13 cellular contexts compared by ENCODE assay signal in genomic region chr19:5002143-5002542, GRCh38. TPM values are rescaled to one million over a fixed set of nuclear protein-coding genes. Genes with fewer than 3 reads are reported as not detected.
A peak's percentile ranks its signal among the peaks of the same experiment; 100 is the strongest.
DNase-seq lines count a peak whose midpoint lies in the region; ATAC-seq and TF ChIP-seq lines count a peak whose summit lies in the region.
"Had no signal": no experiment of that assay in that cellular context is flagged by ENCODE, and none has a peak within 500 bp of the region (broad histone marks: within the 10 kb centered on the region; RNA-seq: fewer than 3 reads in every experiment).

No MANE protein-coding gene starts in this region.

- DNase-seq in A172 (ENCODE audit: low spot score) (peak; percentile 74), HFFc6 (peak; percentile 82), ascending aorta (ENCODE audit: low spot score in 2 of 2) (no peak), kidney tubule cell (ENCODE audit: low spot score) (peak; percentile 64), NCI-H1436 (lab: John Stamatoyannopoulos, UW) (no peak)
- DNase-seq in activated T-helper 1 cell treated with anti-CD3 and anti-CD28 coated beads, Interleukin-12 subunit alpha, Interleukin-12 subunit beta, Interleukin-2, Interleukin-4 antibody, amounts not matched to agents 30 ng/mL and 10 ng/mL and 1 ng/mL, durations not matched to agents 14 hours and 24 hours and 36 hours (ENCODE audit: low spot score) = no peak
- no peak for DNase-seq in activated T-cell treated with anti-CD3 and anti-CD28 coated beads, Interleukin-2, amount 50 U/mL, for 4 hours
- DNase-seq: NCI-H2171 had no signal

- H3K27ac Mint-ChIP-seq in HFFc6 = peak overlapping the region; percentile 90
- no peak overlapping the region for H3K27ac Mint-ChIP-seq in activated T-helper 1 cell treated with anti-CD3 and anti-CD28 coated beads, Interleukin-12 subunit alpha, Interleukin-12 subunit beta, Interleukin-2, Interleukin-4 antibody, amounts not matched to agents 30 ng/mL and 10 ng/mL and 1 ng/mL, durations not matched to agents 14 hours and 24 hours and 36 hours
- H3K27ac Mint-ChIP-seq: activated T-cell treated with anti-CD3 and anti-CD28 coated beads, Interleukin-2, amount 50 U/mL, for 24 hours had no signal

- intact Hi-C loops in ascending aorta (cut with DNase I) = no loop called here
- intact Hi-C loops in activated T-helper 1 cell treated with anti-CD3 and anti-CD28 coated beads, Interleukin-12 subunit alpha, Interleukin-12 subunit beta, Interleukin-2, Interleukin-4 antibody, amounts not matched to agents 30 ng/mL and 10 ng/mL and 1 ng/mL, durations not matched to agents 14 hours and 24 hours and 36 hours (cut with micrococcal nuclease) = no loop called here

- peak overlapping the region; percentile 82 for H3K4me3 Mint-ChIP-seq in HFFc6
- no peak overlapping the region for H3K4me3 Mint-ChIP-seq in activated T-helper 1 cell treated with anti-CD3 and anti-CD28 coated beads, Interleukin-12 subunit alpha, Interleukin-12 subunit beta, Interleukin-2, Interleukin-4 antibody, amounts not matched to agents 30 ng/mL and 10 ng/mL and 1 ng/mL, durations not matched to agents 14 hours and 24 hours and 36 hours
- H3K4me3 Mint-ChIP-seq in activated T-cell treated with anti-CD3 and anti-CD28 coated beads, Interleukin-2, amount 50 U/mL, for 4 hours = no peak overlapping the region
- H3K4me3 Mint-ChIP-seq: activated T-cell treated with anti-CD3 and anti-CD28 coated beads, Interleukin-2, amount 50 U/mL, for 24 hours; stimulated activated naive CD8-positive, alpha-beta T cell treated with anti-CD3 and anti-CD28 coated beads, Interleukin-15, amount 100 ng/mL, for 72 hours had no signal

- no peak for ATAC-seq in HG03442 (IDR thresholded peaks at IDR 0.05; ENCODE audit: unreplicated experiment)
- ATAC-seq in activated T-cell treated with anti-CD3 and anti-CD28 coated beads, Interleukin-2, amount 50 U/mL, for 4 hours = no peak
- ATAC-seq: Right ventricle myocardium inferior; stimulated activated naive CD8-positive, alpha-beta T cell treated with anti-CD3 and anti-CD28 coated beads, Interleukin-15, amount 100 ng/mL, for 72 hours had no signal

- H3K4me1 Mint-ChIP-seq in HFFc6 (ENCODE audit: low read depth) = peaks cover 34% of the 10 kb centered on the region
- H3K4me1 Mint-ChIP-seq in activated T-helper 1 cell treated with anti-CD3 and anti-CD28 coated beads, Interleukin-12 subunit alpha, Interleukin-12 subunit beta, Interleukin-2, Interleukin-4 antibody, amounts not matched to agents 30 ng/mL and 10 ng/mL and 1 ng/mL, durations not matched to agents 14 hours and 24 hours and 36 hours (ENCODE audit: low read depth) = no peaks in the 10 kb centered on the region
- H3K4me1 Mint-ChIP-seq in activated T-cell treated with anti-CD3 and anti-CD28 coated beads, Interleukin-2, amount 50 U/mL, for 4 hours (ENCODE audit: low read depth) = peaks cover 12% of the 10 kb centered on the region

- H3K4me1 ChIP-seq in ascending aorta = peaks cover 6 to 12% of the 10 kb centered on the region in 2 donors

- no peaks in the 10 kb centered on the region; the same call in 1 of the 2 replicates for H3K27me3 Mint-ChIP-seq in HFFc6 (ENCODE audit: insufficient read depth)
- no peaks in the 10 kb centered on the region for H3K27me3 Mint-ChIP-seq in activated T-helper 1 cell treated with anti-CD3 and anti-CD28 coated beads, Interleukin-12 subunit alpha, Interleukin-12 subunit beta, Interleukin-2, Interleukin-4 antibody, amounts not matched to agents 30 ng/mL and 10 ng/mL and 1 ng/mL, durations not matched to agents 14 hours and 24 hours and 36 hours (ENCODE audit: insufficient read depth)
- no peaks in the 10 kb centered on the region for H3K27me3 Mint-ChIP-seq in activated T-cell treated with anti-CD3 and anti-CD28 coated beads, Interleukin-2, amount 50 U/mL, for 4 hours (ENCODE audit: low read depth)
- H3K27me3 Mint-ChIP-seq: activated T-cell treated with anti-CD3 and anti-CD28 coated beads, Interleukin-2, amount 50 U/mL, for 24 hours; stimulated activated naive CD8-positive, alpha-beta T cell treated with anti-CD3 and anti-CD28 coated beads, Interleukin-15, amount 100 ng/mL, for 72 hours had no signal

- no peak for TF ChIP-seq CTCF in HFFc6 (IDR thresholded peaks at IDR 0.05)
- TF ChIP-seq CTCF in ascending aorta (IDR thresholded peaks at IDR 0.05) = no peak

- H3K36me3 ChIP-seq in ascending aorta = no peaks in the 10 kb centered on the region
- H3K36me3 ChIP-seq: cardiac muscle cell had no signal

- H3K27ac ChIP-seq in ascending aorta = peak overlapping the region; percentile 66 to 68
- H3K27ac ChIP-seq: cardiac muscle cell had no signal

- H3K4me3 ChIP-seq in ascending aorta = peak overlapping the region; percentile 2 to 38
- H3K4me3 ChIP-seq: cardiac muscle cell had no signal

- H3K9me3 ChIP-seq in ascending aorta = no peaks in the 10 kb centered on the region

- no peaks in the 10 kb centered on the region for H3K9me3 Mint-ChIP-seq in HFFc6
- no peaks in the 10 kb centered on the region for H3K9me3 Mint-ChIP-seq in activated T-helper 1 cell treated with anti-CD3 and anti-CD28 coated beads, Interleukin-12 subunit alpha, Interleukin-12 subunit beta, Interleukin-2, Interleukin-4 antibody, amounts not matched to agents 30 ng/mL and 10 ng/mL and 1 ng/mL, durations not matched to agents 14 hours and 24 hours and 36 hours
- peaks cover 1% of the 10 kb centered on the region for H3K9me3 Mint-ChIP-seq in activated T-cell treated with anti-CD3 and anti-CD28 coated beads, Interleukin-2, amount 50 U/mL, for 4 hours
- H3K9me3 Mint-ChIP-seq: activated T-cell treated with anti-CD3 and anti-CD28 coated beads, Interleukin-2, amount 50 U/mL, for 24 hours had no signal

- no peaks in the 10 kb centered on the region for H3K27me3 ChIP-seq in ascending aorta
- H3K27me3 ChIP-seq: cardiac muscle cell had no signal

- H3K36me3 Mint-ChIP-seq in HFFc6 (ENCODE audit: low read depth) = no peaks in the 10 kb centered on the region
- H3K36me3 Mint-ChIP-seq in activated T-helper 1 cell treated with anti-CD3 and anti-CD28 coated beads, Interleukin-12 subunit alpha, Interleukin-12 subunit beta, Interleukin-2, Interleukin-4 antibody, amounts not matched to agents 30 ng/mL and 10 ng/mL and 1 ng/mL, durations not matched to agents 14 hours and 24 hours and 36 hours (ENCODE audit: low read depth) = peaks cover 12% of the 10 kb centered on the region
- H3K36me3 Mint-ChIP-seq in activated T-cell treated with anti-CD3 and anti-CD28 coated beads, Interleukin-2, amount 50 U/mL, for 4 hours (ENCODE audit: insufficient read depth) = peaks cover 9% of the 10 kb centered on the region

RNA-seq across cellular contexts. Expression of gene KDM4B, which starts 33.2 kb away (rescaled TPM):
- 13.4 and 16.4 TPM in 2 replicates for total RNA-seq in A172 (2014; rRNA removed; shearing (Covaris generic))
- 10 to 100 TPM; 17.0 to 27.2 (median 20.3) TPM for total RNA-seq in HFFc6 (2021; fragmentation: NEBNext Ultra II Directional; extraction: Animal tissue kit (Norgen Biotek cat#: 25700))
- total RNA-seq in ascending aorta = 46.0 TPM
- total RNA-seq in activated T-helper 1 cell treated with anti-CD3 and anti-CD28 coated beads, Interleukin-12 subunit alpha, Interleukin-12 subunit beta, Interleukin-2, Interleukin-4 antibody, amounts not matched to agents 30 ng/mL and 10 ng/mL and 1 ng/mL, durations not matched to agents 14 hours and 24 hours and 36 hours = 38.9 and 45.0 TPM in 2 replicates
- 10 to 100 TPM; 13.3 to 18.1 (median 16.7) TPM for total RNA-seq in activated T-cell treated with anti-CD3 and anti-CD28 coated beads, Interleukin-2, amount 50 U/mL, for 4 hours

Comparison
In these comparisons a context has a peak if more than half of its experiments do, and no peak if none do; other contexts are left out.
1. DNase-seq: peak in A172 (single experiment), HFFc6 (single experiment) and kidney tubule cell (single experiment); none in ascending aorta (0 of 2), activated T-helper 1 cell treated with anti-CD3 and anti-CD28 coated beads, Interleukin-12 subunit alpha, Interleukin-12 subunit beta, Interleukin-2, Interleukin-4 antibody, amounts not matched to agents 30 ng/mL and 10 ng/mL and 1 ng/mL, durations not matched to agents 14 hours and 24 hours and 36 hours (single experiment), NCI-H1436 (single experiment) and activated T-cell treated with anti-CD3 and anti-CD28 coated beads, Interleukin-2, amount 50 U/mL, for 4 hours (single experiment).